ENCODE assay signal across 36 cellular contexts in genomic region chr6:93654548-93654947, GRCh38.
"Had no signal": no experiment of that assay in that cellular context is flagged by ENCODE, and none has a peak within 500 bp of the region (broad histone marks: within the 10 kb centered on the region; RNA-seq: fewer than 3 reads in every experiment).

No MANE protein-coding gene starts in this region.

- DNase-seq: activated B cell treated with CpG ODN at 0.5 μM for 24 hours; activated CD4-positive, alpha-beta memory T cell treated with anti-CD3 and anti-CD28 coated beads for 36 hours; activated CD4-positive, alpha-beta T cell treated with anti-CD3 and anti-CD28 coated beads for 4 hours; activated CD4-positive, alpha-beta T cell treated with anti-CD3 and anti-CD28 coated beads, Interleukin-2, amount 10 ng/mL, durations not matched to agents 24 days and 14 days; activated CD4-positive, alpha-beta T cell treated with anti-CD3 and anti-CD28 coated beads, Interleukin-2, amount 50 U/mL, for 1 hour; activated CD4-positive, alpha-beta T cell treated with anti-CD3 and anti-CD28 coated beads, Interleukin-2, amount 50 U/mL, for 4 hours; activated CD4-positive, CD25-positive, alpha-beta regulatory T cell treated with anti-CD3 and anti-CD28 coated beads, Interleukin-2, amount 50 U/mL, for 72 hours; activated CD8-positive, alpha-beta memory T cell treated with anti-CD3 and anti-CD28 coated beads, Interleukin-2, amount 50 U/mL, for 4 hours; activated CD8-positive, alpha-beta T cell treated with anti-CD3 and anti-CD28 coated beads for 36 hours; activated effector memory CD4-positive, alpha-beta T cell treated with anti-CD3 and anti-CD28 coated beads, Interleukin-2, amount 50 U/mL, for 16 hours; activated gamma-delta T cell treated with Interleukin-2 at 50 U/mL for 16 hours; activated naive CD4-positive, alpha-beta T cell; activated naive CD4-positive, alpha-beta T cell treated with anti-CD3 and anti-CD28 coated beads for 36 hours; activated naive CD4-positive, alpha-beta T cell treated with anti-CD3 and anti-CD28 coated beads, Interleukin-2, amount 50 U/mL, for 16 hours; activated naive CD8-positive, alpha-beta T cell treated with anti-CD3 and anti-CD28 coated beads for 36 hours; activated T-cell treated with anti-CD3 and anti-CD28 coated beads for 4 hours; activated T-cell treated with anti-CD3 and anti-CD28 coated beads, Interleukin-2, amount 50 U/mL, for 1 hour; activated T-cell treated with anti-CD3 and anti-CD28 coated beads, Interleukin-2, amount 50 U/mL, for 4 hours; activated T-cell treated with anti-CD3 and anti-CD28 coated beads, Interleukin-2, amount 50 U/mL, for 72 hours; adrenal gland; amniotic stem cell; aorta; body of pancreas; brain microvascular endothelial cell; central memory CD4-positive, alpha-beta T cell; T-helper 2 cell; T-helper 9 cell had no signal

- H3K27ac ChIP-seq: adrenal gland, body of pancreas, brain microvascular endothelial cell, breast epithelium, VCaP had no signal

- ATAC-seq: activated CD8-positive, alpha-beta T cell treated with anti-CD3 and anti-CD28 coated beads for 36 hours; activated naive CD4-positive, alpha-beta T cell treated with anti-CD3 and anti-CD28 coated beads, Interleukin-2, amount 50 U/mL, for 72 hours; activated T-cell treated with anti-CD3 and anti-CD28 coated beads, Interleukin-2, amount 50 U/mL, for 4 hours; activated T-cell treated with anti-CD3 and anti-CD28 coated beads, Interleukin-2, amount 50 U/mL, for 72 hours; activated T-helper 17 cell treated with anti-CD3 and anti-CD28 coated beads, Interleukin-2, amount 50 U/mL, for 72 hours; body of pancreas had no signal

- H3K4me1 Mint-ChIP-seq: activated B cell treated with CpG ODN at 0.5 μM for 24 hours; activated CD4-positive, alpha-beta T cell treated with anti-CD3 and anti-CD28 coated beads, Interleukin-2, amount 10 ng/mL, durations not matched to agents 24 days and 14 days; activated naive CD8-positive, alpha-beta T cell treated with anti-CD3 and anti-CD28 coated beads for 36 hours; activated T-helper 17 cell treated with anti-CD3 and anti-CD28 coated beads, Interleukin-2, amount 50 U/mL, for 72 hours had no signal

- H3K4me3 ChIP-seq: adrenal gland, body of pancreas, breast epithelium had no signal

- H3K36me3 ChIP-seq: adrenal gland, brain microvascular endothelial cell, breast epithelium had no signal

- H3K27ac Mint-ChIP-seq: activated B cell treated with CpG ODN at 0.5 μM for 24 hours; activated CD4-positive, alpha-beta memory T cell treated with anti-CD3 and anti-CD28 coated beads for 36 hours; activated CD4-positive, alpha-beta T cell treated with anti-CD3 and anti-CD28 coated beads, Interleukin-2, amount 10 ng/mL, durations not matched to agents 24 days and 14 days; activated CD8-positive, alpha-beta T cell treated with anti-CD3 and anti-CD28 coated beads for 36 hours; activated naive CD4-positive, alpha-beta T cell treated with anti-CD3 and anti-CD28 coated beads for 36 hours; activated naive CD4-positive, alpha-beta T cell treated with anti-CD3 and anti-CD28 coated beads, Interleukin-2, amount 50 U/mL, for 72 hours; activated naive CD8-positive, alpha-beta T cell treated with anti-CD3 and anti-CD28 coated beads for 36 hours; activated T-cell treated with anti-CD3 and anti-CD28 coated beads, Interleukin-2, amount 50 U/mL, for 72 hours; activated T-helper 1 cell treated with anti-CD3 and anti-CD28 coated beads, Interleukin-12 subunit alpha, Interleukin-12 subunit beta, Interleukin-2, Interleukin-4 antibody, amounts not matched to agents 30 ng/mL and 10 ng/mL and 1 ng/mL, durations not matched to agents 14 hours and 24 hours and 36 hours; activated T-helper 17 cell treated with anti-CD3 and anti-CD28 coated beads, Interleukin-2, amount 50 U/mL, for 72 hours; T-helper 1 cell treated with Interleukin-12 subunit alpha and Interleukin-12 subunit beta and Interleukin-4 antibody, amounts not matched to agents 30 μg/mL and 1 μg/mL, for 36 hours; T-helper 2 cell treated with Interferon-gamma antibody and Interleukin-4, amounts not matched to agents 5 μg/mL and 100 μg/mL, for 36 hours had no signal

- H3K4me1 ChIP-seq: adrenal gland, body of pancreas, breast epithelium had no signal

- FAIRE-seq: astrocyte, TTC549 had no signal

- H3K9me3 Mint-ChIP-seq: activated T-helper 1 cell treated with anti-CD3 and anti-CD28 coated beads, Interleukin-12 subunit alpha, Interleukin-12 subunit beta, Interleukin-2, Interleukin-4 antibody, amounts not matched to agents 30 ng/mL and 10 ng/mL and 1 ng/mL, durations not matched to agents 14 hours and 24 hours and 36 hours had no signal

- H3K27me3 ChIP-seq: adrenal gland, body of pancreas, brain microvascular endothelial cell, breast epithelium had no signal

- H3K4me3 Mint-ChIP-seq: activated B cell treated with CpG ODN at 0.5 μM for 24 hours; activated CD4-positive, alpha-beta memory T cell treated with anti-CD3 and anti-CD28 coated beads for 36 hours; activated CD4-positive, alpha-beta T cell treated with anti-CD3 and anti-CD28 coated beads, Interleukin-2, amount 10 ng/mL, durations not matched to agents 24 days and 14 days; activated CD8-positive, alpha-beta T cell treated with anti-CD3 and anti-CD28 coated beads for 36 hours; activated naive CD4-positive, alpha-beta T cell treated with anti-CD3 and anti-CD28 coated beads for 36 hours; activated naive CD8-positive, alpha-beta T cell treated with anti-CD3 and anti-CD28 coated beads for 36 hours; activated T-cell treated with anti-CD3 and anti-CD28 coated beads, Interleukin-2, amount 50 U/mL, for 4 hours; activated T-cell treated with anti-CD3 and anti-CD28 coated beads, Interleukin-2, amount 50 U/mL, for 72 hours; activated T-helper 1 cell treated with anti-CD3 and anti-CD28 coated beads, Interleukin-12 subunit alpha, Interleukin-12 subunit beta, Interleukin-2, Interleukin-4 antibody, amounts not matched to agents 30 ng/mL and 10 ng/mL and 1 ng/mL, durations not matched to agents 14 hours and 24 hours and 36 hours; activated T-helper 17 cell treated with anti-CD3 and anti-CD28 coated beads, Interleukin-2, amount 50 U/mL, for 72 hours; T-helper 1 cell treated with Interleukin-12 subunit alpha and Interleukin-12 subunit beta and Interleukin-4 antibody, amounts not matched to agents 30 μg/mL and 1 μg/mL, for 36 hours; T-helper 2 cell treated with Interferon-gamma antibody and Interleukin-4, amounts not matched to agents 5 μg/mL and 100 μg/mL, for 36 hours had no signal

- H3K27me3 Mint-ChIP-seq: activated B cell treated with CpG ODN at 0.5 μM for 24 hours; activated CD4-positive, alpha-beta memory T cell treated with anti-CD3 and anti-CD28 coated beads for 36 hours; activated CD4-positive, alpha-beta T cell treated with anti-CD3 and anti-CD28 coated beads, Interleukin-2, amount 10 ng/mL, durations not matched to agents 24 days and 14 days; activated CD8-positive, alpha-beta T cell treated with anti-CD3 and anti-CD28 coated beads for 36 hours; activated naive CD8-positive, alpha-beta T cell treated with anti-CD3 and anti-CD28 coated beads for 36 hours; activated T-helper 17 cell treated with anti-CD3 and anti-CD28 coated beads, Interleukin-2, amount 50 U/mL, for 72 hours had no signal

- H3K9me3 ChIP-seq: adrenal gland, body of pancreas, breast epithelium had no signal

- H3K36me3 Mint-ChIP-seq: activated CD4-positive, alpha-beta memory T cell treated with anti-CD3 and anti-CD28 coated beads for 36 hours; activated naive CD8-positive, alpha-beta T cell treated with anti-CD3 and anti-CD28 coated beads for 36 hours had no signal
